Comparison of ENCODE assay signal across 8 cellular contexts in genomic region chr14:68458840-68459469, GRCh38.
A peak's percentile ranks its signal among the peaks of the same experiment; 100 is the strongest.
DNase-seq lines count a peak whose midpoint lies in the region; ATAC-seq, FAIRE-seq and TF ChIP-seq lines count a peak whose summit lies in the region.

No MANE protein-coding gene starts in this region.

- H3K36me3 ChIP-seq in sigmoid colon: no peaks in the 10 kb centered on the region

- peak overlapping the region; percentile 54 to 74 (median 68) for H3K27ac ChIP-seq in sigmoid colon

- no peak for TF ChIP-seq POLR2A in sigmoid colon (IDR thresholded peaks at IDR 0.05)

- DNase-seq in EL (peak; percentile 84), RCC 7860 (ENCODE audit: low spot score) (peak; percentile 96), globus pallidus (ENCODE audit: low spot score) (peak; percentile 45), sigmoid colon (peak; percentile 77), NCI-H146 treated with DMSO at 0.1 percent for 48 hours (lab: John Stamatoyannopoulos, UW; ENCODE audit: unreplicated experiment) (no peak)
- DNase-seq in activated CD4-positive, alpha-beta T cell treated with anti-CD3 and anti-CD28 coated beads, Interleukin-2, amount 50 U/mL, for 48 hours: no peak
- no peak for DNase-seq in activated effector memory CD4-positive, alpha-beta T cell treated with Interleukin-2 at 50 U/mL for 16 hours

- ATAC-seq in GM18502 (IDR thresholded peaks at IDR 0.05; ENCODE audit: poor library complexity, unreplicated experiment): no peak

- H3K4me3 ChIP-seq in sigmoid colon: no peak overlapping the region

- TF ChIP-seq CTCF in sigmoid colon (IDR thresholded peaks at IDR 0.05): no peak

- H3K27me3 ChIP-seq in sigmoid colon: no peaks in the 10 kb centered on the region

- intact Hi-C loops in sigmoid colon (cut with DNase I): loop anchor here (10.0 kb wide), 1 partner anchor 56 kb away; no protein-coding TSS in a partner anchor

- peaks cover 0 to 8% (median 5%) of the 10 kb centered on the region in 4 donors for H3K9me3 ChIP-seq in sigmoid colon

- WGBS in sigmoid colon, 2 donors: 17 to 55% methylated on average over 5 of the region's 5 CpGs

- peak; percentile 93 for FAIRE-seq in RCC 7860 (lab: Jason Lieb, UNC)

- no peak for TF ChIP-seq EP300 in sigmoid colon (IDR thresholded peaks at IDR 0.05)

- peaks cover 0 to 28% (median 16%) of the 10 kb centered on the region in 4 donors for H3K4me1 ChIP-seq in sigmoid colon

Comparison
In these comparisons a context has a peak if more than half of its experiments do, and no peak if none do; other contexts are left out.
1. DNase-seq: peak in EL (single experiment), RCC 7860 (single experiment), globus pallidus (single experiment) and sigmoid colon (single experiment); none in NCI-H146 treated with DMSO at 0.1 percent for 48 hours (single experiment), activated CD4-positive, alpha-beta T cell treated with anti-CD3 and anti-CD28 coated beads, Interleukin-2, amount 50 U/mL, for 48 hours (0 of 2) and activated effector memory CD4-positive, alpha-beta T cell treated with Interleukin-2 at 50 U/mL for 16 hours (single experiment).